ENCODE assay signal across 20 cellular contexts in genomic region chrX:88170528-88170927, GRCh38.
DNase-seq lines count a peak whose midpoint lies in the region; ATAC-seq, FAIRE-seq and TF ChIP-seq lines count a peak whose summit lies in the region.
"Had no signal": no experiment of that assay in that cellular context is flagged by ENCODE, and none has a peak within 500 bp of the region (broad histone marks: within the 10 kb centered on the region; RNA-seq: fewer than 3 reads in every experiment).

No MANE protein-coding gene starts in this region.

- H3K36me3 Mint-ChIP-seq in naive thymus-derived CD4-positive, alpha-beta T cell: no peaks in the 10 kb centered on the region

- TF ChIP-seq POLR2A in A549 (IDR thresholded peaks at IDR 0.05; ENCODE audit: low read length): no peak

- peaks cover 0 to 17% (median 4%) of the 10 kb centered on the region in 11 donors for H3K9me3 Mint-ChIP-seq in naive thymus-derived CD4-positive, alpha-beta T cell

- TF ChIP-seq EP300 in A549 (IDR thresholded peaks at IDR 0.05): no peak

- no peak for TF ChIP-seq RAD21 in A549 (conservative IDR thresholded peaks at IDR 0.05 in 1 of 2, IDR thresholded peaks at IDR 0.05 in 1 of 2)

- POLR2A ChIA-PET in A549 (lab: Yijun Ruan, JAX): no interaction called here
- POLR2A ChIA-PET in naive thymus-derived CD4-positive, alpha-beta T cell (lab: Charles Lee): no interaction called here

- no peaks in the 10 kb centered on the region for H4K20me1 ChIP-seq in Karpas-422 (ENCODE audit: insufficient read depth, low read depth, low read length)

- no peaks in the 10 kb centered on the region for H3K79me2 ChIP-seq in Karpas-422 (ENCODE audit: low read length)

- H3K9me3 ChIP-seq in A549: no peaks in the 10 kb centered on the region
- H3K9me3 ChIP-seq in Karpas-422 (ENCODE audit: low read length): no peaks in the 10 kb centered on the region; the same call in 1 of the 2 replicates
- H3K9me3 ChIP-seq in naive thymus-derived CD4-positive, alpha-beta T cell (ENCODE audit: control insufficient read depth in 2 of 3, low read length in 3 of 3): no peaks in the 10 kb centered on the region
- H3K9me3 ChIP-seq: HAP-1 had no signal

- no peaks in the 10 kb centered on the region for H3K4me1 ChIP-seq in A549
- H3K4me1 ChIP-seq in Karpas-422 (ENCODE audit: low read length): no peaks in the 10 kb centered on the region
- H3K4me1 ChIP-seq in naive thymus-derived CD4-positive, alpha-beta T cell (ENCODE audit: control insufficient read depth in 2 of 2, insufficient read depth in 2 of 2, low read length in 2 of 2): no peaks in the 10 kb centered on the region
- H3K4me1 ChIP-seq: HAP-1 had no signal

- H3K27me3 Mint-ChIP-seq in naive thymus-derived CD4-positive, alpha-beta T cell: no peaks in the 10 kb centered on the region
- H3K27me3 Mint-ChIP-seq: B cell; CD4-positive, alpha-beta T cell had no signal

- H3K4me1 Mint-ChIP-seq in naive thymus-derived CD4-positive, alpha-beta T cell: no peaks in the 10 kb centered on the region
- H3K4me1 Mint-ChIP-seq: B cell had no signal

- intact Hi-C loops in naive thymus-derived CD4-positive, alpha-beta T cell (cut with micrococcal nuclease): no loop called here

- H2AFZ ChIP-seq in Karpas-422 (ENCODE audit: low read length): no peak overlapping the region

- no peak overlapping the region for H3K4me3 Mint-ChIP-seq in naive thymus-derived CD4-positive, alpha-beta T cell
- H3K4me3 Mint-ChIP-seq: B cell; CD4-positive, alpha-beta T cell had no signal

- FAIRE-seq in A549 (lab: Jason Lieb, UNC) (no peak), RCC 7860 (lab: Jason Lieb, UNC) (no peak)
- FAIRE-seq: D721Med, G401.6, GM12891, H1 had no signal

- H3K4me3 ChIP-seq in A549 (no peak overlapping the region), Karpas-422 (ENCODE audit: low read length) (no peak overlapping the region)
- H3K4me3 ChIP-seq in naive thymus-derived CD4-positive, alpha-beta T cell (ENCODE audit: low read length): no peak overlapping the region
- H3K4me3 ChIP-seq: HAP-1 had no signal

- H3K27ac ChIP-seq in A549: no peak overlapping the region
- H3K27ac ChIP-seq in Karpas-422 (ENCODE audit: low read length): no peak overlapping the region
- H3K27ac ChIP-seq in naive thymus-derived CD4-positive, alpha-beta T cell (ENCODE audit: low read depth, low read length): no peak overlapping the region

- CTCF ChIA-PET in A549 (lab: Yijun Ruan, JAX): no interaction called here
- CTCF ChIA-PET in naive thymus-derived CD4-positive, alpha-beta T cell (lab: Charles Lee): no interaction called here

- no peaks in the 10 kb centered on the region for H3K9me2 ChIP-seq in Karpas-422 (replicated peaks; ENCODE audit: insufficient read depth, low read length)

- H3K36me3 ChIP-seq in Karpas-422 (ENCODE audit: insufficient read depth, low read length): no peaks in the 10 kb centered on the region
- no peaks in the 10 kb centered on the region for H3K36me3 ChIP-seq in naive thymus-derived CD4-positive, alpha-beta T cell (ENCODE audit: control insufficient read depth in 2 of 3, insufficient read depth in 3 of 3, low read length in 3 of 3)
- H3K36me3 ChIP-seq: HAP-1 had no signal

- H3K9ac ChIP-seq in Karpas-422 (ENCODE audit: low read length): no peak overlapping the region

- DNase-seq in A549 (ENCODE audit: low read depth in 1 of 2, low spot score in 1 of 2) (peak; percentile 0 to 14), RCC 7860 (ENCODE audit: low spot score) (peak; percentile 5), islet precursor cell (peak; percentile 64), renal cortical epithelial cell (ENCODE audit: low read depth) (peak; percentile 14), Karpas-422 (no peak), HUDEP-2 (lab: John Stamatoyannopoulos, UW; ENCODE audit: unreplicated experiment in 76 of 76) (no peak)
- no peak for DNase-seq in NK-92 treated with Interleukin-12 subunit alpha and Interleukin-12 subunit beta, amount 100 ng/mL, for 24 hours (lab: John Stamatoyannopoulos, UW)
- DNase-seq in naive thymus-derived CD4-positive, alpha-beta T cell: no peak
- DNase-seq: 8988T; C1 segment of cervical spinal cord; CD4-positive, alpha-beta T cell; DMS153; DMS79 treated with DMSO at 0.1 percent for 48 hours; EL had no signal

- no peaks in the 10 kb centered on the region for H3K27me3 ChIP-seq in Karpas-422 (ENCODE audit: low read length)
- no peaks in the 10 kb centered on the region for H3K27me3 ChIP-seq in naive thymus-derived CD4-positive, alpha-beta T cell (ENCODE audit: control insufficient read depth in 2 of 2, insufficient read depth in 2 of 2, low read length in 2 of 2)

- TF ChIP-seq CTCF in A549 (IDR thresholded peaks at IDR 0.05): no peak

- no peak overlapping the region for H3K27ac Mint-ChIP-seq in naive thymus-derived CD4-positive, alpha-beta T cell
- H3K27ac Mint-ChIP-seq: B cell; CD4-positive, alpha-beta T cell had no signal

- H3K4me2 ChIP-seq in A549 (no peak overlapping the region; the same call in 2 of the 3 replicates), Karpas-422 (ENCODE audit: low read depth, low read length, poor library complexity, severe bottlenecking) (no peak overlapping the region)

- ATAC-seq in A549: no peak
- no peak for ATAC-seq in naive thymus-derived CD4-positive, alpha-beta T cell

- 5% methylated on average over 3 of the region's 3 CpGs for WGBS in A549 (ENCODE audit: missing lambda C conversion rate)

TF ChIP-seq in A549, 52 proteins besides CTCF, POLR2A, EP300 and RAD21:
- TF ChIP-seq HDAC2 (IDR thresholded peaks at IDR 0.05) (no peak), KDM1A (IDR thresholded peaks at IDR 0.05; ENCODE audit: low read depth) (no peak), SMC3 (IDR thresholded peaks at IDR 0.05) (no peak), CHD4 (IDR thresholded peaks at IDR 0.05; ENCODE audit: borderline replicate concordance) (no peak), E2F6 (IDR thresholded peaks at IDR 0.05; ENCODE audit: borderline replicate concordance, low read depth) (no peak), HEYL (CRISPR knock-in tag; IDR thresholded peaks at IDR 0.05) (no peak)

Comparison
In these comparisons a context has a peak if more than half of its experiments do, and no peak if none do; other contexts are left out.
1. DNase-seq: peak in A549 (2 of 2), RCC 7860 (single experiment), islet precursor cell (single experiment) and renal cortical epithelial cell (single experiment); none in NK-92 treated with Interleukin-12 subunit alpha and Interleukin-12 subunit beta, amount 100 ng/mL, for 24 hours (single experiment), Karpas-422 (single experiment), naive thymus-derived CD4-positive, alpha-beta T cell (0 of 9) and HUDEP-2 (0 of 76).